Comparison of ENCODE assay signal across 8 cellular contexts in genomic region chr2:97662386-97662894, GRCh38. TPM values are rescaled to one million over a fixed set of nuclear protein-coding genes. Genes with fewer than 3 reads are reported as not detected.
A peak's percentile ranks its signal among the peaks of the same experiment; 100 is the strongest.
DNase-seq lines count a peak whose midpoint lies in the region; ATAC-seq and TF ChIP-seq lines count a peak whose summit lies in the region.

No MANE protein-coding gene starts in this region.

- H3K36me3 ChIP-seq in SJCRH30, result peaks cover 10% of the 10 kb centered on the region

- no peak for TF ChIP-seq CTCF in fibroblast of mammary gland (conservative IDR thresholded peaks at IDR 0.05; ENCODE audit: control insufficient read depth, insufficient read depth, low read depth, low read length)

- H3K27me3 ChIP-seq in SJCRH30, result no peaks in the 10 kb centered on the region

- H3K4me3 ChIP-seq in SJCRH30, result peak overlapping the region; percentile 74
- H3K4me3 ChIP-seq in fibroblast of mammary gland (ENCODE audit: control insufficient read depth, low read depth, low read length), result peak overlapping the region; percentile 82
- H3K4me3 ChIP-seq in skeletal muscle cell (ENCODE audit: low read depth, low read length), result peak overlapping the region; percentile 75

- DNase-seq in SJCRH30 (no peak), fibroblast of mammary gland (ENCODE audit: low read depth) (no peak), skeletal muscle cell (ENCODE audit: low read depth) (no peak), NCI-H2029 treated with DMSO at 0.1 percent for 48 hours (lab: John Stamatoyannopoulos, UW) (no peak)
- no peak for DNase-seq in activated CD4-positive, CD25-positive, alpha-beta regulatory T cell treated with anti-CD3 and anti-CD28 coated beads, Interleukin-2, amount 50 U/mL, for 72 hours

- no peaks in the 10 kb centered on the region; the same call in 1 of the 2 replicates for H3K4me1 ChIP-seq in SJCRH30

- ATAC-seq in GM21619 (IDR thresholded peaks at IDR 0.05; ENCODE audit: unreplicated experiment), result no peak
- no peak for ATAC-seq in GM21381 (IDR thresholded peaks at IDR 0.05; ENCODE audit: unreplicated experiment)

- TF ChIP-seq POLR2A in GM18951 (IDR thresholded peaks at IDR 0.05; ENCODE audit: extremely low read depth, insufficient read depth, insufficient read length), result peak; percentile 31

- peak overlapping the region; percentile 77 for H3K27ac ChIP-seq in SJCRH30

- in situ Hi-C loops in GM18951 (cut with MboI; ENCODE audit: low sequenced_read_pairs, unreplicated experiment), result no loop called here

- H3K9me3 ChIP-seq in SJCRH30 (replicated peaks), result no peaks in the 10 kb centered on the region

RNA-seq across cellular contexts. Expression of gene ACTR1B, which starts 1.4 kb away (rescaled TPM):
- 25.7 and 31.6 TPM in 2 replicates for total RNA-seq in SJCRH30 (2014; rRNA removed; shearing (Covaris generic))

RNA-seq across cellular contexts. Expression of gene C2orf92, which starts 7.1 kb away (rescaled TPM):
- 1.3 and 2.4 TPM in 2 replicates for total RNA-seq in SJCRH30 (2014; rRNA removed; shearing (Covaris generic))

RNA-seq across cellular contexts. Expression of gene COX5B, which starts 16.6 kb away (rescaled TPM):
- total RNA-seq in SJCRH30 (2014; rRNA removed; shearing (Covaris generic)), result 283 and 314 TPM in 2 replicates

RNA-seq across cellular contexts. Expression of gene ZAP70, which starts 50.9 kb away (rescaled TPM):
- 0.30 and 0.35 TPM in 2 replicates for total RNA-seq in SJCRH30 (2014; rRNA removed; shearing (Covaris generic))
